In genomic region chr2:55048514-55048924, GRCh38 we compare ENCODE assay signal across 2 cellular contexts.
TF ChIP-seq lines count a peak whose summit lies in the region.

No MANE protein-coding gene starts in this region.

TF ChIP-seq in HCT116, 20 proteins besides CTCF, POLR2A, EP300 and RAD21 (continued from another document):
- peak; percentile 37; the same call in 1 of the 2 replicates for TF ChIP-seq POLR2AphosphoS5 (IDR thresholded peaks at IDR 0.05; ENCODE audit: low read depth, low read length)
- no peak for TF ChIP-seq CEBPB (IDR thresholded peaks at IDR 0.05; ENCODE audit: low read depth)
- no peak for TF ChIP-seq SRF (IDR thresholded peaks at IDR 0.05; ENCODE audit: low read depth)
- TF ChIP-seq SP1 (IDR thresholded peaks at IDR 0.05; ENCODE audit: low read depth) = 0 out of 2 replicates have a peak, but pooled peaks have one; percentile 1
- TF ChIP-seq FOSL1 (IDR thresholded peaks at IDR 0.05; ENCODE audit: low read depth) = no peak
- no peak for TF ChIP-seq CBX3 (IDR thresholded peaks at IDR 0.05; ENCODE audit: low read depth)
- peak; percentile 8; the same call in 1 of the 2 replicates for TF ChIP-seq SIN3A (IDR thresholded peaks at IDR 0.05; ENCODE audit: low read depth)

TF ChIP-seq in SK-N-SH, 30 proteins besides CTCF, POLR2A, EP300 and RAD21:
- TF ChIP-seq REST (IDR thresholded peaks at IDR 0.05; ENCODE audit: low read depth, low read length) (no peak), ELF1 (IDR thresholded peaks at IDR 0.05) (no peak), GABPA (IDR thresholded peaks at IDR 0.05; ENCODE audit: low read depth) (no peak), SMC3 (IDR thresholded peaks at IDR 0.05; ENCODE audit: low read depth, low read length) (0 out of 2 replicates have a peak, but pooled peaks have one; percentile 8), TAF1 (IDR thresholded peaks at IDR 0.05; ENCODE audit: borderline replicate concordance, low read depth, low read length) (no peak), NFIC (IDR thresholded peaks at IDR 0.05; ENCODE audit: borderline replicate concordance) (no peak), TCF12 (IDR thresholded peaks at IDR 0.05) (no peak), RCOR1 (IDR thresholded peaks at IDR 0.05; ENCODE audit: low read length) (no peak), POLR2AphosphoS5 (IDR thresholded peaks at IDR 0.05; ENCODE audit: low read depth, low read length) (no peak), MAX (IDR thresholded peaks at IDR 0.05; ENCODE audit: low read depth) (peak; percentile 24; the same call in 1 of the 2 replicates), FOXM1 (IDR thresholded peaks at IDR 0.05; ENCODE audit: low read depth) (no peak), FOXJ3 (CRISPR knock-in tag; IDR thresholded peaks at IDR 0.05) (no peak), MXI1 (IDR thresholded peaks at IDR 0.05; ENCODE audit: low read depth, low read length) (peak; percentile 50; the same call in 1 of the 2 replicates), TEAD4 (IDR thresholded peaks at IDR 0.05; ENCODE audit: borderline replicate concordance, insufficient read depth) (no peak), USF2 (IDR thresholded peaks at IDR 0.05; ENCODE audit: borderline replicate concordance, low read depth, low read length) (peak; percentile 33; the same call in 1 of the 2 replicates), NRF1 (IDR thresholded peaks at IDR 0.05; ENCODE audit: low read depth, low read length) (no peak), MEF2A (IDR thresholded peaks at IDR 0.05; ENCODE audit: borderline replicate concordance, low read depth) (no peak), EZH2phosphoT487 (IDR thresholded peaks at IDR 0.05; ENCODE audit: borderline replicate concordance, low read depth) (no peak), IRF3 (IDR thresholded peaks at IDR 0.05; ENCODE audit: low read depth, low read length) (no peak), FOSL2 (IDR thresholded peaks at IDR 0.05; ENCODE audit: borderline replicate concordance, low read depth) (no peak), YY1 (IDR thresholded peaks at IDR 0.05; ENCODE audit: low read depth) (no peak; the same call in 1 of the 2 replicates), CHD2 (IDR thresholded peaks at IDR 0.05; ENCODE audit: low read length, partially characterized antibody) (no peak), PBX3 (IDR thresholded peaks at IDR 0.05) (no peak; the same call in 1 of the 2 replicates), USF1 (IDR thresholded peaks at IDR 0.05; ENCODE audit: borderline replicate concordance, low read depth) (peak; percentile 77; the same call in 1 of the 2 replicates), GATA2 (CRISPR knock-in tag; IDR thresholded peaks at IDR 0.05) (no peak), ZBTB33 (IDR thresholded peaks at IDR 0.05; ENCODE audit: borderline replicate concordance, low read depth) (no peak), RFX5 (IDR thresholded peaks at IDR 0.05; ENCODE audit: low read length) (no peak), JUND (IDR thresholded peaks at IDR 0.05) (no peak), RXRA (IDR thresholded peaks at IDR 0.05; ENCODE audit: borderline replicate concordance, low read depth) (no peak), SIN3A (IDR thresholded peaks at IDR 0.05; ENCODE audit: borderline replicate concordance, low read depth, low read length) (0 out of 2 replicates have a peak, but pooled peaks have one; percentile 45)
